ENCODE assay signal across 1 cellular context in genomic region chr11:68002943-68003845, GRCh38.
A peak's percentile ranks its signal among the peaks of the same experiment; 100 is the strongest.
TF ChIP-seq lines count a peak whose summit lies in the region.

No MANE protein-coding gene starts in this region.

TF ChIP-seq in H1, 55 proteins besides CTCF, POLR2A, EP300 and RAD21:
- no peak for TF ChIP-seq PHF8 (conservative IDR thresholded peaks at IDR 0.05; ENCODE audit: low read depth, low read length)
- TF ChIP-seq BRCA1 (IDR thresholded peaks at IDR 0.05; ENCODE audit: low read depth, low read length): no peak
- TF ChIP-seq YY1 (IDR thresholded peaks at IDR 0.05; ENCODE audit: low read depth, low read length): no peak
- TF ChIP-seq KDM4A (IDR thresholded peaks at IDR 0.05; ENCODE audit: low read depth, low read length, severe bottlenecking): peak; percentile 92
- TF ChIP-seq GTF2F1 (IDR thresholded peaks at IDR 0.05; ENCODE audit: borderline replicate concordance, low read depth, low read length): no peak
- 0 out of 4 replicates have a peak, but pooled peaks of 1 of the 2 experiments have one; percentile 26 for TF ChIP-seq HDAC2 (IDR thresholded peaks at IDR 0.05; ENCODE audit: borderline replicate concordance in 1 of 2, low read depth in 2 of 2, low read length in 2 of 2)
- 0 out of 2 replicates have a peak, but pooled peaks have one; percentile 4 for TF ChIP-seq TAF1 (IDR thresholded peaks at IDR 0.05; ENCODE audit: low read depth, low read length)
- TF ChIP-seq, protein P1, sequence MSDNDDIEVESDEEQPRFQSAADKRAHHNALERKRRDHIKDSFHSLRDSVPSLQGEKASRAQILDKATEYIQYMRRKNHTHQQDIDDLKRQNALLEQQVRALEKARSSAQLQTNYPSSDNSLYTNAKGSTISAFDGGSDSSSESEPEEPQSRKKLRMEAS (IDR thresholded peaks at IDR 0.05): no peak
- no peak for TF ChIP-seq E2F6 (IDR thresholded peaks at IDR 0.05)
- TF ChIP-seq USF2 (IDR thresholded peaks at IDR 0.05; ENCODE audit: low read length): no peak
